Comparison of ENCODE assay signal across 17 cellular contexts in genomic region chr2:44548221-44549098, GRCh38.
DNase-seq lines count a peak whose midpoint lies in the region; FAIRE-seq and TF ChIP-seq lines count a peak whose summit lies in the region.
"Had no signal": no experiment of that assay in that cellular context is flagged by ENCODE, and none has a peak within 500 bp of the region (broad histone marks: within the 10 kb centered on the region; RNA-seq: fewer than 3 reads in every experiment).

No MANE protein-coding gene starts in this region.

- H3K79me1 ChIP-seq in H1 (ENCODE audit: low read depth, low read length) = no peaks in the 10 kb centered on the region

- TF ChIP-seq EP300 in H1 (IDR thresholded peaks at IDR 0.05; ENCODE audit: borderline replicate concordance in 1 of 2, low read depth in 2 of 2, low read length in 2 of 2) = no peak

- H2BK15ac ChIP-seq in H1 (ENCODE audit: low read length) = no peak overlapping the region

- 0 out of 8 replicates have a peak, but pooled peaks cover 0 to 2% (median 0%) of the 10 kb centered on the region in 4 experiments for H3K36me3 ChIP-seq in H1 (ENCODE audit: control insufficient read depth in 2 of 4, insufficient read depth in 4 of 4, low read length in 3 of 4)
- H3K36me3 ChIP-seq: tibial nerve had no signal

- no peaks in the 10 kb centered on the region for H3K79me2 ChIP-seq in H1 (ENCODE audit: control insufficient read depth in 1 of 2, insufficient read depth in 2 of 2, low read length in 2 of 2)

- no peak overlapping the region for H4K8ac ChIP-seq in H1 (ENCODE audit: extremely low read depth, insufficient read depth, low read length)

- H3K36me3 Mint-ChIP-seq in HFFc6 (ENCODE audit: low read depth) = no peaks in the 10 kb centered on the region
- H3K36me3 Mint-ChIP-seq in osteocyte (ENCODE audit: unreplicated experiment) = no peaks in the 10 kb centered on the region

- H3K4me3 Mint-ChIP-seq in HFFc6 (peak overlapping the region; percentile 74), osteocyte (ENCODE audit: unreplicated experiment) (no peak overlapping the region)

- POLR2A ChIA-PET in H1 (lab: Charles Lee; ENCODE audit: partially characterized antibody) = no interaction called here

- H3K4me2 ChIP-seq in H1 (ENCODE audit: insufficient read depth in 1 of 2, low read depth in 2 of 2, low read length in 2 of 2) = peak overlapping the region in 1 of 2 experiments; percentile 15; a peak in 1 of 4 replicates

- H3K4me3 ChIP-seq in H1 (ENCODE audit: extremely low read depth in 1 of 4, insufficient read depth in 2 of 4, low read depth in 3 of 4, low read length in 4 of 4) (no peak overlapping the region), dorsolateral prefrontal cortex (no peak overlapping the region)
- H3K4me3 ChIP-seq: tibial nerve had no signal

- peaks cover 2% of the 10 kb centered on the region; the same call in 1 of the 2 replicates for H3K23me2 ChIP-seq in H1 (ENCODE audit: low read depth, low read length)

- TF ChIP-seq CTCF in HFFc6 (IDR thresholded peaks at IDR 0.05) (no peak), H1 (IDR thresholded peaks at IDR 0.05; ENCODE audit: control extremely low read depth in 1 of 3, insufficient read depth in 1 of 3, low read depth in 1 of 3, low read length in 3 of 3) (no peak), osteocyte (IDR thresholded peaks at IDR 0.05) (no peak), dorsolateral prefrontal cortex (IDR thresholded peaks at IDR 0.05 in 54 of 56, conservative IDR thresholded peaks at IDR 0.05 in 2 of 56; ENCODE audit: low read depth in 1 of 56, partially characterized antibody in 56 of 56) (no peak)

- intact Hi-C loops in dorsolateral prefrontal cortex (cut with DNase I) = no loop called here

- TF ChIP-seq POLR2A in H1 (IDR thresholded peaks at IDR 0.05; ENCODE audit: control extremely low read depth in 1 of 2, low read depth in 2 of 2, low read length in 2 of 2) = no peak

- H3K4me1 ChIP-seq in H1 (replicated peaks in 1 of 4; ENCODE audit: control insufficient read depth in 3 of 4, insufficient read depth in 4 of 4, low read length in 3 of 4) = peaks cover 2 to 29% (median 17%) of the 10 kb centered on the region in 4 experiments; a peak in 4 of 7 replicates
- H3K4me1 ChIP-seq: tibial nerve had no signal

- no peak for DNase-seq in HFFc6
- DNase-seq in OCI-M1 (lab: John Stamatoyannopoulos, UW) = peak; percentile 42
- no peak for DNase-seq in H1 (ENCODE audit: low read depth in 1 of 2, low spot score in 2 of 2)
- no peak for DNase-seq in osteocyte (ENCODE audit: extremely low spot score, unreplicated experiment)
- no peak for DNase-seq in HuH-7.5 (ENCODE audit: low spot score)
- DNase-seq in NCI-H510A (lab: John Stamatoyannopoulos, UW) = no peak
- no peak for DNase-seq in dorsolateral prefrontal cortex
- DNase-seq: activated CD4-positive, alpha-beta T cell treated with anti-CD3 and anti-CD28 coated beads for 48 hours; activated CD8-positive, alpha-beta memory T cell treated with anti-CD3 and anti-CD28 coated beads, Interleukin-2, amount 50 U/mL, for 4 hours; activated gamma-delta T cell treated with Interleukin-2 at 50 U/mL for 16 hours; aorta; Kasumi-1; NCI-H1417 treated with DMSO at 0.1 percent for 48 hours; NCI-H526 treated with DMSO at 0.1 percent for 48 hours had no signal

- H2AK5ac ChIP-seq in H1 (ENCODE audit: low read depth, low read length) = no peak overlapping the region

- no peak overlapping the region for H3K9ac ChIP-seq in H1 (replicated peaks in 1 of 4; ENCODE audit: extremely low read depth in 1 of 4, low read depth in 3 of 4, low read length in 3 of 4)

- no peak overlapping the region for H2BK5ac ChIP-seq in H1 (ENCODE audit: low read depth, low read length)

- no peak overlapping the region for H4K91ac ChIP-seq in H1 (replicated peaks; ENCODE audit: insufficient read length, low read length)

- H3K27ac ChIP-seq in H1 (ENCODE audit: low read depth, low read length) (no peak overlapping the region), dorsolateral prefrontal cortex (no peak overlapping the region)
- H3K27ac ChIP-seq: tibial nerve had no signal

- H2BK120ac ChIP-seq in H1 (replicated peaks; ENCODE audit: low read depth, low read length) = peak overlapping the region; percentile 26

- no peak overlapping the region for H3K56ac ChIP-seq in H1 (replicated peaks; ENCODE audit: insufficient read length, low read depth, low read length)

- no peak overlapping the region for H3K4ac ChIP-seq in H1 (replicated peaks; ENCODE audit: insufficient read length, low read depth, low read length)

- H4K20me1 ChIP-seq in H1 (replicated peaks in 1 of 2; ENCODE audit: control insufficient read depth in 1 of 2, insufficient read depth in 2 of 2, low read length in 2 of 2) = no peaks in the 10 kb centered on the region

- H3K14ac ChIP-seq in H1 (ENCODE audit: insufficient read length) = no peak overlapping the region

- TF ChIP-seq RAD21 in H1 (IDR thresholded peaks at IDR 0.05 in 1 of 2, conservative IDR thresholded peaks at IDR 0.05 in 1 of 2; ENCODE audit: low read depth in 2 of 2, low read length in 2 of 2) = no peak

- peak overlapping the region; percentile 10; the same call in 1 of the 2 replicates for H2BK12ac ChIP-seq in H1 (ENCODE audit: low read depth, low read length)

- 87% methylated on average over 8 of the region's 8 CpGs; no CpG with 5 or more reads in 1 of the 2 experiments for WGBS in H1 (ENCODE audit: extremely low coverage in 1 of 2, insufficient coverage in 1 of 2, insufficient read length in 1 of 2, insufficient replicate concordance in 2 of 2, low coverage in 1 of 2, low lambda C conversion rate in 2 of 2, missing lambda C conversion rate in 1 of 2), 2 experiments

- H3K18ac ChIP-seq in H1 (ENCODE audit: extremely low read depth, low read length) = no peak overlapping the region

- H3K4me1 Mint-ChIP-seq in HFFc6 (ENCODE audit: low read depth) = peaks cover 65% of the 10 kb centered on the region
- H3K4me1 Mint-ChIP-seq in osteocyte (ENCODE audit: unreplicated experiment) = peaks cover 62% of the 10 kb centered on the region

- H3K27me3 ChIP-seq in H1 (replicated peaks in 1 of 4; ENCODE audit: control insufficient read depth in 3 of 4, extremely low read depth in 1 of 4, insufficient read depth in 3 of 4, low read length in 3 of 4) (no peaks in the 10 kb centered on the region), dorsolateral prefrontal cortex (no peaks in the 10 kb centered on the region)
- H3K27me3 ChIP-seq: tibial nerve had no signal

- H3K27me3 Mint-ChIP-seq in HFFc6 (ENCODE audit: insufficient read depth) = no peaks in the 10 kb centered on the region
- H3K27me3 Mint-ChIP-seq in osteocyte (ENCODE audit: unreplicated experiment) = no peaks in the 10 kb centered on the region

- H2BK20ac ChIP-seq in H1 (ENCODE audit: low read length) = 0 out of 2 replicates have a peak overlapping the region, but pooled peaks have one; percentile 28

- H4K5ac ChIP-seq in H1 (ENCODE audit: insufficient read length, low read depth, low read length) = peak overlapping the region; percentile 9

- CTCF ChIA-PET in H1 (lab: Charles Lee; ENCODE audit: partially characterized antibody) = interaction anchor here (0.6 to 1.4 kb wide), 9 partner anchors 9 to 504 kb away, joined by 3 to 6 read pairs (median 3); partner anchors contain the start of genes CAMKMT and PREPL

- no peaks in the 10 kb centered on the region for H3K9me3 Mint-ChIP-seq in HFFc6
- H3K9me3 Mint-ChIP-seq in osteocyte (ENCODE audit: unreplicated experiment) = no peaks in the 10 kb centered on the region

- FAIRE-seq in H1 (lab: Jason Lieb, UNC) = no peak
- FAIRE-seq: colon, D721Med had no signal

- H3K23ac ChIP-seq in H1 (ENCODE audit: insufficient read length) = no peak overlapping the region

- no peaks in the 10 kb centered on the region for H3K9me3 ChIP-seq in H1 (ENCODE audit: insufficient read depth in 2 of 2, low read depth in 1 of 2, low read length in 1 of 2)
- H3K9me3 ChIP-seq: tibial nerve had no signal

- H3K27ac Mint-ChIP-seq in HFFc6 (peak overlapping the region; percentile 74), osteocyte (ENCODE audit: unreplicated experiment) (peak overlapping the region; percentile 68)

- H2AFZ ChIP-seq in H1 (ENCODE audit: low read length) = no peak overlapping the region

TF ChIP-seq in H1, 55 proteins besides CTCF, POLR2A, EP300 and RAD21:
- TF ChIP-seq SP1 (IDR thresholded peaks at IDR 0.05; ENCODE audit: low read depth, low read length) = no peak
- TF ChIP-seq GTF2F1 (IDR thresholded peaks at IDR 0.05; ENCODE audit: borderline replicate concordance, low read depth, low read length) = no peak
- TF ChIP-seq ZNF274 (IDR thresholded peaks at IDR 0.05; ENCODE audit: borderline replicate concordance, extremely low read depth, low read length) = no peak
- no peak for TF ChIP-seq EGR1 (IDR thresholded peaks at IDR 0.05; ENCODE audit: borderline replicate concordance, low read depth, low read length)
- TF ChIP-seq MAX (IDR thresholded peaks at IDR 0.05) = no peak
